10 cellular contexts compared by ENCODE assay signal in the genomic region with DNA sequence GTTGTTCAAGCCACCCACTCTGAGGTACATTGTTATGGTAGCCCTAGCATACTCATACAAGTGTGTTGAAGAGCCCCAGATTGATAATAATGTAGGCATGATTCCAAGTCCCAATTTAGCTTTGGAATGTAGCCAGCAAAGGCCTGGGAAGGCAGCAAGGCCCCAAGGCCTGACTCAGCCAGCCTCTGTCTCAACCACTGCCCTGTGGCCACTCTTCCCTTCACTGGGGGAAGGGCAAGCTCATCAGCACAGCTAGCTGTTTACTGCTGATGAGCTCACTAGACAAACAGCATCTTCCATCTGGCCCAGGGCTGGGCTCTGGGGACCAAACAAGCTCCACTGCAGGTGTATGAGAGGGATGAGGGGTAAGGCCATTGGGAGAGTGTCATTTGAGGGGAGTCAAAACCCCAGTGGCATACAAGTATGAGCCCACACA. TPM values are rescaled to one million over a fixed set of nuclear protein-coding genes. Genes with fewer than 3 reads are reported as not detected.
DNase-seq lines count a peak whose midpoint lies in the region; ATAC-seq, FAIRE-seq and TF ChIP-seq lines count a peak whose summit lies in the region.
"Had no signal": no experiment of that assay in that cellular context is flagged by ENCODE, and none has a peak within 500 bp of the region (broad histone marks: within the 10 kb centered on the region; RNA-seq: fewer than 3 reads in every experiment).

No MANE protein-coding gene starts in this region.

- no peaks in the 10 kb centered on the region for H3K9me3 ChIP-seq in Caco-2
- no peaks in the 10 kb centered on the region for H3K9me3 ChIP-seq in kidney (ENCODE audit: control insufficient read depth in 1 of 2, low read length in 2 of 2)

- H3K4me3 Mint-ChIP-seq in Caco-2 (ENCODE audit: unreplicated experiment) = no peak overlapping the region
- H3K4me3 Mint-ChIP-seq: neural crest cell had no signal

- no peak overlapping the region for H3K9ac ChIP-seq in kidney (ENCODE audit: low read length in 2 of 2)

- CTCF ChIA-PET in Caco-2 (lab: Charles Lee) = interaction anchor here (0.6 to 0.7 kb wide), 2 partner anchors 19 to 184 kb away, joined by 3 read pairs; no protein-coding TSS in a partner anchor

- H3K27ac Mint-ChIP-seq in Caco-2 (ENCODE audit: unreplicated experiment) = no peak overlapping the region

- ATAC-seq in HG03095 (IDR thresholded peaks at IDR 0.05; ENCODE audit: unreplicated experiment) (no peak), GM21528 (IDR thresholded peaks at IDR 0.05; ENCODE audit: low FRiP score, unreplicated experiment) (no peak), GM21526 (IDR thresholded peaks at IDR 0.05; ENCODE audit: low FRiP score, unreplicated experiment) (no peak)

- BruUV-seq in Caco-2 (replicated peaks; lab: Mats Ljungman, UMichigan) = no TSS peak

- no peaks in the 10 kb centered on the region for H3K36me3 Mint-ChIP-seq in Caco-2 (ENCODE audit: insufficient read depth, unreplicated experiment)

- DNase-seq in Caco-2 = peak; percentile 30 to 60
- peak; percentile 9 for DNase-seq in NCI-H146 treated with DMSO at 0.1 percent for 48 hours (lab: John Stamatoyannopoulos, UW; ENCODE audit: unreplicated experiment)
- DNase-seq in astrocyte of the hippocampus (ENCODE audit: low read depth, low spot score) = peak; percentile 85
- peak; percentile 80 for DNase-seq in kidney
- DNase-seq in activated CD4-positive, CD25-positive, alpha-beta regulatory T cell treated with anti-CD3 and anti-CD28 coated beads, Interleukin-2, amount 50 U/mL, for 72 hours = no peak
- DNase-seq: activated effector memory CD4-positive, alpha-beta T cell treated with Interleukin-2 at 50 U/mL for 16 hours had no signal

- H3K27ac ChIP-seq in kidney (ENCODE audit: low read depth in 2 of 2, low read length in 2 of 2) = no peak overlapping the region

- intact Hi-C loops in Caco-2 (cut with micrococcal nuclease; ENCODE audit: unreplicated experiment) (no loop called here), kidney (cut with DNase I) (no loop called here)

- no peak overlapping the region for H3K4me3 ChIP-seq in Caco-2 (ENCODE audit: low read depth, low read length)
- H3K4me3 ChIP-seq in kidney (ENCODE audit: low read length in 2 of 2) = no peak overlapping the region

- TF ChIP-seq CTCF in Caco-2 (IDR thresholded peaks at IDR 0.05; ENCODE audit: insufficient read depth in 1 of 2, low read depth in 1 of 2, low read length in 1 of 2, severe bottlenecking in 1 of 2, unreplicated experiment in 1 of 2) = no peak
- no peak for TF ChIP-seq CTCF in kidney (IDR thresholded peaks at IDR 0.05; ENCODE audit: borderline replicate concordance, extremely low read depth, insufficient read depth)

- H3K36me3 ChIP-seq in Caco-2 (ENCODE audit: control insufficient read depth, insufficient read depth, low read length) = no peaks in the 10 kb centered on the region
- H3K36me3 ChIP-seq in kidney (ENCODE audit: control insufficient read depth in 1 of 2, insufficient read depth in 2 of 2, low read length in 2 of 2) = no peaks in the 10 kb centered on the region

- no peaks in the 10 kb centered on the region for H3K9me3 Mint-ChIP-seq in Caco-2 (ENCODE audit: unreplicated experiment)
- H3K9me3 Mint-ChIP-seq: neural crest cell had no signal

- no peaks in the 10 kb centered on the region for H3K27me3 ChIP-seq in Caco-2 (replicated peaks; ENCODE audit: control insufficient read depth, insufficient read depth, low read length)

- FAIRE-seq in kidney (lab: Jason Lieb, UNC) = no peak

- H3K27me3 Mint-ChIP-seq in Caco-2 (ENCODE audit: insufficient read depth, unreplicated experiment) = no peaks in the 10 kb centered on the region

- POLR2A ChIA-PET in Caco-2 (lab: Charles Lee) = no interaction called here

- H3K4me1 Mint-ChIP-seq in Caco-2 (ENCODE audit: low read depth, unreplicated experiment) = peaks cover 23% of the 10 kb centered on the region

- H3K4me1 ChIP-seq in Caco-2 (peaks cover 5% of the 10 kb centered on the region; the same call in 1 of the 2 replicates), kidney (ENCODE audit: control insufficient read depth in 1 of 2, insufficient read depth in 1 of 2, low read depth in 1 of 2, low read length in 2 of 2) (peaks cover 3 to 5% of the 10 kb centered on the region in 2 donors)

RNA-seq across cellular contexts. Expression of a gene that starts 2.1 kb away (rescaled TPM):
- 27.3 and 30.3 TPM in 2 replicates for total RNA-seq in Caco-2 (2022)
- 37.1 TPM for total RNA-seq in kidney
- polyA plus RNA-seq in kidney (ENCODE audit: insufficient read depth, low read depth, low replicate concordance) = 24.0 TPM

RNA-seq across cellular contexts. Expression of a gene that starts 19.7 kb away (rescaled TPM):
- 9.5 and 9.8 TPM in 2 replicates for total RNA-seq in Caco-2 (2022)
- total RNA-seq in kidney = 8.9 TPM
- polyA plus RNA-seq in kidney (ENCODE audit: insufficient read depth, low read depth, low replicate concordance) = 2.0 TPM

RNA-seq across cellular contexts. Expression of a gene that starts 23.7 kb away (rescaled TPM):
- total RNA-seq in Caco-2 (2022) (4.5 TPM in 2 replicates), kidney (2.5 TPM)
- 2.5 TPM for polyA plus RNA-seq in kidney (ENCODE audit: insufficient read depth, low read depth, low replicate concordance)

RNA-seq across cellular contexts. Expression of a gene that starts 52.2 kb away (rescaled TPM):
- total RNA-seq in Caco-2 (2022) = not detected in 2 replicates
- 16.4 TPM for total RNA-seq in kidney
- 3.6 TPM for polyA plus RNA-seq in kidney (ENCODE audit: insufficient read depth, low read depth, low replicate concordance)
- total RNA-seq: neural crest cell had no signal
